8 cellular contexts compared by ENCODE assay signal in the genomic region with DNA sequence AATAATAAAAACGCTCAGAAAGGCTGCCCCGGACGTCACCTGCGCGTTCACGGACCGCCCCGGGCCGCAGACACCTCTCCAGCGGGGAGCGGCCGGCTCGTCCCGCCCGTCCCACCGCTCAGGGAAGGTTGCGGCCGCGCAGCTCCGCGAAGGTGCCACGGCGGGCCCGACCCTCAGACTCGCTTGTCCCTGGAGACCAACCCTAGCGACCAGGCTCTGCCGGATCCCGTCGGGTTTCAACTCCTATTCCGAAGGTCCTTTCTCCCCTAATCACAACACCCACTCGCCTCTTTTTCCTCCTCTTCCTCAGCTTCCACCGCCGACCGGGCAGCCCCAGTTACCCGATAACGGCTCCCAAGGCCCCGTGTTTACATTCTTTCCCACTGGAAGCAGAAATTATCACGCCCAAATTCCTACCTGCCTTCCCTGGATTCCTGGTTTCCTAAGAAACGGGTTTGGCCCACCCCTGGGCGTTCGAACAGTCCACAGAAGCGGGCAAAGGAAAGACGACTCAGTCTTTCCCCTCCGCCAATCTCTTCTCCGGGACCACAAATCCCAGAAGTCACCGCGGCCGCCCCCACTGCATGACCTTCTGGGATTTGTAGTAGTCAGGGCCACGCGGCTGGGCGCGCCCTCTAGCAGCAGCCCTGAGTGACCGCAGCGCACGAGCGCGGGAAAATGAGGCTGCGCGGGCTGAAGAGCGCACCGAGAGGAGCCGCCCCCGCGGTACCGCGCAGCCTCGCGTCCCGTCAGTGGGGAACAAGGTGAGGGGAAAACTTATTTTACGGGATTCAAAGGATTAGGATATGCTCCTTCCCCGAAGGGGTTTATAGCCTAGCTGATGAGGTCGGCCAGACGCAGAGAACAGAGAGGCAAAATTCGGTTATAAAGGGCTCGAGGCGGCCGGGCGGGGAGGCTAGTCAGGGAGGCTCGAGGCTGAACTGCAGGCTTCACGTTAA. TPM values are rescaled to one million over a fixed set of nuclear protein-coding genes. Genes with fewer than 3 reads are reported as not detected.
DNase-seq lines count a peak whose midpoint lies in the region; ATAC-seq and TF ChIP-seq lines count a peak whose summit lies in the region.

Gene TTC33 (minus strand): TSS at position 555 of the 959 bp plus-strand sequence. CDS start 8,943 bp downstream, outside the sequence.

- ATAC-seq in GM19351 (IDR thresholded peaks at IDR 0.05; ENCODE audit: unreplicated experiment) (peak; percentile 82), HG03521 (IDR thresholded peaks at IDR 0.05; ENCODE audit: unreplicated experiment) (peak; percentile 87), left lung (peak; percentile 98)

- TF ChIP-seq CTCF in CD14-positive monocyte (IDR thresholded peaks at IDR 0.05) (peak; percentile 68), left lung (IDR thresholded peaks at IDR 0.05) (peak; percentile 52 to 55)

- H3K4me1 Mint-ChIP-seq in CD14-positive monocyte: no peaks in the 10 kb centered on the region

- H3K9me3 ChIP-seq in left lung: no peaks in the 10 kb centered on the region

- no peak within 1 kb of the TSS for H3K4me3 Mint-ChIP-seq in CD14-positive monocyte

- intact Hi-C loops in CD14-positive monocyte (cut with micrococcal nuclease): loop anchor here (10.0 kb wide), 2 partner anchors 71 to 79 kb away; partner anchors contain the start of gene RPL37 (in 1 of the 2)
- intact Hi-C loops in left lung (cut with DNase I): no loop called here

- peak within 1 kb of the TSS; percentile 73 to 89 for H3K4me3 ChIP-seq in left lung

- H3K27me3 Mint-ChIP-seq in CD14-positive monocyte (ENCODE audit: low read depth in 3 of 3): peaks cover 0 to 2% (median 0%) of the 10 kb centered on the region in 3 donors

- peaks cover 26 to 28% of the 10 kb centered on the region in 2 donors for H3K36me3 Mint-ChIP-seq in CD14-positive monocyte

- H3K27ac Mint-ChIP-seq in CD14-positive monocyte: no peak within 1 kb of the TSS

- no peaks in the 10 kb centered on the region for H3K27me3 ChIP-seq in left lung

- DNase-seq in CD14-positive monocyte (ENCODE audit: low spot score): peak; percentile 92
- DNase-seq in NCI-H69 (lab: John Stamatoyannopoulos, UW): peak; percentile 98
- peak; percentile 95 for DNase-seq in activated CD4-positive, alpha-beta T cell treated with anti-CD3 and anti-CD28 coated beads, Interleukin-2, amount 50 U/mL, for 1 hour
- peak; percentile 98 for DNase-seq in dermis blood vessel endothelial cell
- peak; percentile 95 to 99 for DNase-seq in left lung
- peak; percentile 90 to 95 for DNase-seq in stimulated activated CD4-positive, alpha-beta T cell treated with anti-CD3 and anti-CD28 coated beads, Interleukin-2, amount 100 ng/mL, for 48 hours

- H3K4me1 ChIP-seq in left lung: peaks cover 4 to 16% of the 10 kb centered on the region in 2 donors

- H3K36me3 ChIP-seq in left lung: peaks cover 0 to 12% of the 10 kb centered on the region in 2 donors

- peak within 1 kb of the TSS; percentile 89 to 93 for H3K27ac ChIP-seq in left lung

- peaks cover 0 to 2% (median 0%) of the 10 kb centered on the region in 7 donors for H3K9me3 Mint-ChIP-seq in CD14-positive monocyte

RNA-seq across cellular contexts. Expression of gene TTC33, which starts in this region (rescaled TPM):
- polyA plus RNA-seq in CD14-positive monocyte: 10 to 100 TPM in 1 of 2 donors, 1 to 10 TPM in 1; 9.4 to 11.7 TPM
- total RNA-seq in dermis blood vessel endothelial cell (19.5 and 20.3 TPM in 2 replicates), left lung (10 to 100 TPM; 11.1 to 12.7 TPM)

Comparison
In these comparisons a context has a peak if more than half of its experiments do, and no peak if none do; other contexts are left out.
1. Peak in every context shown above with its lines: DNase-seq, ATAC-seq, H3K4me3 ChIP-seq and H3K27ac ChIP-seq.
2. intact Hi-C loops: an anchor here in CD14-positive monocyte (10.0 kb wide); none called in left lung.